In the genomic region with DNA sequence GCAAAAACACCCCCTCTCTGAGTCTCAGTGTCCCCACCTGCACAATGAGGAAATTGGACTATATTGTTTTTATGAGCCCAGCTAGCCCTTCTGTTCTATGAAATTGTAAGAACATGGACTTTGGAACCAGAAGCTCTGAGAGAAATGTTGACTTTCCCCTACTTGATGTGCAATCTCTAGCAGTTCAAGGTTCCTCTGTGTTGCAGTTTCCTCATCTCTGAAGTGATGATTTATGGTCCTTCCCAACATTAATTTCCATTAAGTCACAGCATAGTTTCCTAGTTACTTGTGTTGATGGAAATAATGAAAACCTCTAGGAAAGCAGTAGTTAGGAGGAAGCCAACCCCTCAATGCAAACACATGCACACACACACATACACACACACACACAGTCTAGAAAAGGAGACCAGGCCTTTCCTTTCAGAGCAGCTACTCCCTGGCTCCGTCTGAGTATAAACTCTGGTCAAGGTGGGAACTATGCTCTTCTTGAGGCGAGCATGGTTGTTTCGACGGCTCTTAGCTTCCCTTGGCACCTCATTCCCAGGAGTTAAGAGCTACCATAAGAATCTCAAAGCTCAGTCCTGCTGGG, we compare ENCODE assay signal across 22 cellular contexts.
"Had no signal": no experiment of that assay in that cellular context is flagged by ENCODE, and none has a peak within 500 bp of the region (broad histone marks: within the 10 kb centered on the region; RNA-seq: fewer than 3 reads in every experiment).

No MANE protein-coding gene starts in this region.

- DNase-seq: activated CD4-positive, alpha-beta T cell treated with anti-CD3 and anti-CD28 coated beads for 48 hours; activated CD4-positive, CD25-positive, alpha-beta regulatory T cell; activated CD8-positive, alpha-beta T cell treated with anti-CD3 and anti-CD28 coated beads for 36 hours; activated naive CD4-positive, alpha-beta T cell treated with anti-CD3 and anti-CD28 coated beads for 36 hours; activated T-cell treated with anti-CD3 and anti-CD28 coated beads, Interleukin-2, amount 50 U/mL, for 24 hours; anterior cingulate cortex; brain microvascular endothelial cell; central memory CD4-positive, alpha-beta T cell; gastrocnemius medialis; head of caudate nucleus; kidney glomerular epithelial cell; occipital lobe; right cardiac atrium; stimulated activated CD4-positive, alpha-beta T cell treated with anti-CD3 and anti-CD28 coated beads, Interleukin-4, amount 100 ng/mL, for 1 hour; stimulated activated naive CD8-positive, alpha-beta T cell treated with anti-CD3 and anti-CD28 coated beads, Interleukin-15, amount 100 ng/mL, for 72 hours; T-helper 1 cell; T-helper 9 cell; trophoblast cell had no signal

- ATAC-seq: activated CD8-positive, alpha-beta T cell treated with anti-CD3 and anti-CD28 coated beads for 36 hours; gastrocnemius medialis; right cardiac atrium; stimulated activated naive CD8-positive, alpha-beta T cell treated with anti-CD3 and anti-CD28 coated beads, Interleukin-15, amount 100 ng/mL, for 72 hours had no signal

- H3K36me3 ChIP-seq: brain microvascular endothelial cell, gastrocnemius medialis, suprapubic skin, vagina had no signal

- H3K27ac ChIP-seq: brain microvascular endothelial cell, gastrocnemius medialis, skin epidermis, suprapubic skin, vagina had no signal

- H3K9me3 ChIP-seq: gastrocnemius medialis, suprapubic skin, vagina had no signal

- H3K27me3 ChIP-seq: brain microvascular endothelial cell, gastrocnemius medialis, suprapubic skin, vagina had no signal

- FAIRE-seq: colon had no signal

- H3K4me3 ChIP-seq: gastrocnemius medialis, skin epidermis, suprapubic skin, vagina had no signal

- H3K4me1 ChIP-seq: vagina had no signal
